Comparison of ENCODE assay signal across 8 cellular contexts in the genomic region with DNA sequence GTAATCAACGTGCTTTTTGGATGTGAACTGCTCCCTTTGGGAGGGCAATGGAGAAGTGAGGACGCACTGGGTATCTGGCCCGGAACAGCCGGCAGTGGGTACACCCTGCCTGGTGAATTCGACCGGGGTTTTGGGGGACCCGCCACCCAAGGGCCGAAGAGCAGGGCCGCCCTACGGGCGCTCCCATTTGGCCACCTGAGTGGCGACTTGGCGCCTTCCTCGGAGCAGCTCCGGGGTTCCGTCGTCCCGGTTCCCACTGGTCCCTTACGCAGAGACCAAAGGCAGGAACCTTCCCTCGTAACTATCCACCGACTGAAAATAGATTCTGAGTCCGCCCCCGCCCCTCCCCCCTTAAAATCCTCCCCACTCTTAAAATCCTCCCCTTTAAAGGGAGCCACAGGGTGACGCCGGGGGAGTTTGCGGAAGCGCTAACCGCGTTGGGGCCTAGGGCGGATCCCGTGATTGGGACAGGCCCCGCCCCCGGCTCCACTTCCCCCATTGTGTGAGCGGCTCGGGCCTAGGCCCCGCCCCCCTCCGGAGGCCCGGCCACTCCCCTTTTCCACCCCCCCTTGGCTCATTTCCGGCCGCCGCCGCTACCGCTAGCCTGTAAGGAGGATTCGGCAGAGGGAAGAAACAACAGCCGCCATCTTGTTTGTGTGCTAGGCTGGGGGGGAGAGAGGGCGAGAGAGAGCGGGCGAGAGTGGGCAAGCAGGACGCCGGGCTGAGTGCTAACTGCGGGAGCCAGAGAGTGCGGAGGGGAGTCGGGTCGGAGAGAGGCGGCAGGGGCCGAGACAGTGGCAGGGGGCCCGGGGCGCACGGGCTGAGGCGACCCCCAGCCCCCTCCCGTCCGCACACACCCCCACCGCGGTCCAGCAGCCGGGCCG. TPM values are rescaled to one million over a fixed set of nuclear protein-coding genes. Genes with fewer than 3 reads are reported as not detected.
DNase-seq lines count a peak whose midpoint lies in the region; FAIRE-seq and TF ChIP-seq lines count a peak whose summit lies in the region.

No MANE protein-coding gene starts in this region.

- H3K27ac ChIP-seq in neuronal stem cell (replicated peaks; ENCODE audit: low read length) (peak overlapping the region; percentile 100), subcutaneous abdominal adipose tissue (ENCODE audit: low read depth, low read length) (peak overlapping the region; percentile 97)

- no peaks in the 10 kb centered on the region for H3K79me1 ChIP-seq in neuronal stem cell (ENCODE audit: low read depth, low read length)

- H3K4me3 Mint-ChIP-seq in activated naive CD4-positive, alpha-beta T cell treated with anti-CD3 and anti-CD28 coated beads, Interleukin-2, amount 10 ng/mL, durations not matched to agents 7 days and 5 days, result peak overlapping the region; percentile 100

- peaks cover 4% of the 10 kb centered on the region for H3K27me3 Mint-ChIP-seq in activated naive CD4-positive, alpha-beta T cell treated with anti-CD3 and anti-CD28 coated beads, Interleukin-2, amount 10 ng/mL, durations not matched to agents 7 days and 5 days

- peak overlapping the region; percentile 78 for H3K4me3 ChIP-seq in HFF-Myc (replicated peaks; ENCODE audit: low read depth, low read length)
- H3K4me3 ChIP-seq in neuronal stem cell (ENCODE audit: low read length in 2 of 2), result peak overlapping the region; percentile 96 to 97
- peak overlapping the region; percentile 77 to 88 (median 83) for H3K4me3 ChIP-seq in subcutaneous abdominal adipose tissue (ENCODE audit: low read depth in 1 of 5, low read length in 5 of 5)

- FAIRE-seq in frontal cortex (lab: Jason Lieb, UNC), result no peak

- peak overlapping the region; percentile 100 for H3K18ac ChIP-seq in neuronal stem cell (ENCODE audit: low read length)

- H2BK120ac ChIP-seq in neuronal stem cell (ENCODE audit: low read depth, low read length), result peak overlapping the region; percentile 96

- H3K4me2 ChIP-seq in neuronal stem cell (ENCODE audit: insufficient read depth, low read length, poor library complexity, severe bottlenecking), result peak overlapping the region; percentile 62

- H3K27ac Mint-ChIP-seq in activated naive CD4-positive, alpha-beta T cell treated with anti-CD3 and anti-CD28 coated beads, Interleukin-2, amount 10 ng/mL, durations not matched to agents 7 days and 5 days, result peak overlapping the region; percentile 100

- H3K14ac ChIP-seq in neuronal stem cell (ENCODE audit: low read length), result peak overlapping the region; percentile 84

- peaks cover 2% of the 10 kb centered on the region for H3K9me3 Mint-ChIP-seq in activated naive CD4-positive, alpha-beta T cell treated with anti-CD3 and anti-CD28 coated beads, Interleukin-2, amount 10 ng/mL, durations not matched to agents 7 days and 5 days

- H2BK15ac ChIP-seq in neuronal stem cell (ENCODE audit: low read length), result peak overlapping the region; percentile 94

- peak overlapping the region; percentile 76 for H3K4ac ChIP-seq in neuronal stem cell (ENCODE audit: low read length)

- H3K36me3 ChIP-seq in neuronal stem cell (replicated peaks in 1 of 2; ENCODE audit: control insufficient read depth in 2 of 2, insufficient read depth in 2 of 2, low read length in 2 of 2), result peaks cover 0 to 22% of the 10 kb centered on the region in 2 donors
- H3K36me3 ChIP-seq in subcutaneous abdominal adipose tissue (ENCODE audit: control insufficient read depth in 5 of 5, insufficient read depth in 5 of 5, low read length in 5 of 5), result no peaks in the 10 kb centered on the region

- H3K4me1 Mint-ChIP-seq in activated naive CD4-positive, alpha-beta T cell treated with anti-CD3 and anti-CD28 coated beads, Interleukin-2, amount 10 ng/mL, durations not matched to agents 7 days and 5 days, result peaks cover 33% of the 10 kb centered on the region

- CTCF ChIA-PET in activated naive CD4-positive, alpha-beta T cell treated with anti-CD3 and anti-CD28 coated beads, Interleukin-2, amount 10 ng/mL, durations not matched to agents 7 days and 5 days (lab: Charles Lee), result no interaction called here

- no peak overlapping the region for H2BK12ac ChIP-seq in neuronal stem cell (ENCODE audit: low read length)

- peak overlapping the region; percentile 96 for H4K8ac ChIP-seq in neuronal stem cell (ENCODE audit: low read depth, low read length)

- H3K4me1 ChIP-seq in neuronal stem cell (ENCODE audit: control insufficient read depth in 2 of 2, insufficient read depth in 1 of 2, low read depth in 1 of 2, low read length in 2 of 2) (peaks cover 1 to 3% of the 10 kb centered on the region in 2 donors), subcutaneous abdominal adipose tissue (ENCODE audit: control insufficient read depth in 5 of 5, insufficient read depth in 5 of 5, low read length in 5 of 5) (peaks cover 0 to 43% (median 40%) of the 10 kb centered on the region in 5 donors)

- TF ChIP-seq CTCF in HFF-Myc (IDR thresholded peaks at IDR 0.05; ENCODE audit: low read depth, low read length, missing control alignments), result no peak

- in situ Hi-C loops in SK-MEL-5 (cut with HindIII; ENCODE audit: low pct_unique_long_range_greater_than_20kb, low sequenced_read_pairs), result no loop called here

- H3K36me3 Mint-ChIP-seq in activated naive CD4-positive, alpha-beta T cell treated with anti-CD3 and anti-CD28 coated beads, Interleukin-2, amount 10 ng/mL, durations not matched to agents 7 days and 5 days, result peaks cover 25% of the 10 kb centered on the region

- no peaks in the 10 kb centered on the region for H3K27me3 ChIP-seq in neuronal stem cell (ENCODE audit: control insufficient read depth in 3 of 3, insufficient read depth in 3 of 3, low read depth in 1 of 3, low read length in 3 of 3)
- no peaks in the 10 kb centered on the region for H3K27me3 ChIP-seq in subcutaneous abdominal adipose tissue (ENCODE audit: control insufficient read depth in 5 of 5, insufficient read depth in 4 of 5, low read length in 5 of 5)

- peak overlapping the region; percentile 98 for H2AFZ ChIP-seq in neuronal stem cell (ENCODE audit: low read length)

- H3K23ac ChIP-seq in neuronal stem cell (ENCODE audit: low read depth, low read length, poor library complexity), result peak overlapping the region; percentile 97

- peak overlapping the region; percentile 96 for H4K91ac ChIP-seq in neuronal stem cell (ENCODE audit: low read depth, low read length, poor library complexity)

- H3K9ac ChIP-seq in neuronal stem cell (ENCODE audit: low read depth, low read length, poor library complexity) (peak overlapping the region; percentile 100), subcutaneous abdominal adipose tissue (ENCODE audit: low read length in 5 of 5) (peak overlapping the region; percentile 52 to 97 (median 96))

- H3K9me3 ChIP-seq in neuronal stem cell (replicated peaks in 1 of 2; ENCODE audit: control insufficient read depth in 2 of 2, insufficient read depth in 1 of 2, low read depth in 1 of 2, low read length in 2 of 2) (no peaks in the 10 kb centered on the region), subcutaneous abdominal adipose tissue (ENCODE audit: control insufficient read depth in 5 of 5, low read length in 5 of 5) (no peaks in the 10 kb centered on the region)

- DNase-seq in GM03348 (ENCODE audit: low spot score) (peak; percentile 99), HFF-Myc (ENCODE audit: extremely low read depth, low read depth) (peak; percentile 88), NAMALWA (ENCODE audit: low spot score) (peak; percentile 98), SK-MEL-5 (ENCODE audit: low read depth, low spot score) (peak; percentile 99), frontal cortex (ENCODE audit: low spot score in 2 of 2) (peak; percentile 98), neuronal stem cell (ENCODE audit: low spot score) (peak; percentile 98)
- DNase-seq in activated naive CD4-positive, alpha-beta T cell treated with anti-CD3 and anti-CD28 coated beads, Interleukin-2, amount 10 ng/mL, durations not matched to agents 7 days and 5 days, result peak; percentile 99

- peak overlapping the region; percentile 97 for H2BK5ac ChIP-seq in neuronal stem cell (ENCODE audit: low read length)

- no CpG with 5 or more reads among the region's 66 CpGs for WGBS in neuronal stem cell (ENCODE audit: extremely low coverage in 2 of 2, insufficient read length in 2 of 2, insufficient replicate concordance in 1 of 2), 2 donors

- peak overlapping the region; percentile 95 for H2AK5ac ChIP-seq in neuronal stem cell (ENCODE audit: low read depth, low read length)

RNA-seq across cellular contexts. Expression of a gene that starts 1.0 kb away (rescaled TPM):
- total RNA-seq in SK-MEL-5 (2014; rRNA removed; shearing (Covaris generic)), result 29.0 and 33.4 TPM in 2 replicates
- polyA plus RNA-seq in SK-MEL-5 (2015; cell fraction: cytosol; rRNA removed), result 49.2 and 50.9 TPM in 2 replicates
- 21.4 and 35.0 TPM in 2 replicates for polyA plus RNA-seq in SK-MEL-5 (2015; cell fraction: nucleus; rRNA removed)
- 52.6 TPM for total RNA-seq in frontal cortex
- polyA plus RNA-seq in neuronal stem cell (2013, experiment 1 of 2), result 19.7 TPM
- 21.9 TPM for polyA plus RNA-seq in neuronal stem cell (2013, experiment 2 of 2)

Comparison
In these comparisons a context has a peak if more than half of its experiments do, and no peak if none do; other contexts are left out.
1. Peak in every context shown above with its lines: DNase-seq, H3K4me3 ChIP-seq and H3K27ac ChIP-seq.